ENCODE assay signal across 18 cellular contexts in the genomic region with DNA sequence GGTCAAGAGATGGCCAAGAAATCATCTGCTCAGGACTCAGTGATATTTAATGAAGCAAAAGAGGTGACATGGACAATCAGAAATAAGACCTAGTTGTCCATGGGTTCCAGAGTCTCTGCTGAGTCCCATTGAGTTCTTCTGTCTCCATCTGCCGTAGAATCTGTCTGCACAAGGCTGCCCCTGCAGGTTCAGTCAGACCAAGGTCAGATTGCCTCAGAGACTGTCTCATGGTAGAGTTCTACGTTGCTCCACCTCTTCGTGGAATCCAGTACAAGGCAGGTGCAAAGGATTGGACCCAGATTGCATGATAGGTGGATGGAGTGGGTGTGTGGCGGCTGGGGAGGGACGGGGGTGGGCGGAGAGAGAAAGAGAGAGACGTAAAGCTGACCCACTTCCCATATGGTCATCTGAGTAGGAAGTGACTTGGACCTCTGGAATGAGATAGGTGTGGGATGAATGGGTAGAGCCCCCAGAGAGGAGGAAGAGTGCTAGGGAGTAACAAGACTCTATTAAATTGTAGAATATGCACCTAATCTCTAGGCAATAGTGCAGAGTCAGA.
A peak's percentile ranks its signal among the peaks of the same experiment; 100 is the strongest.
DNase-seq lines count a peak whose midpoint lies in the region; ATAC-seq, FAIRE-seq and TF ChIP-seq lines count a peak whose summit lies in the region.
"Had no signal": no experiment of that assay in that cellular context is flagged by ENCODE, and none has a peak within 500 bp of the region (broad histone marks: within the 10 kb centered on the region; RNA-seq: fewer than 3 reads in every experiment).

No MANE protein-coding gene starts in this region.

- no peak overlapping the region for H3K18ac ChIP-seq in H9 (ENCODE audit: insufficient read length, low read depth, low read length)

- no peak overlapping the region for H3K9ac ChIP-seq in H9 (ENCODE audit: extremely low read depth, insufficient read length, low read length)
- H3K9ac ChIP-seq in stomach smooth muscle (ENCODE audit: low read length in 2 of 2) = no peak overlapping the region

- no peak overlapping the region for H4K8ac ChIP-seq in H9 (replicated peaks; ENCODE audit: insufficient read length, low read depth, low read length)

- DNase-seq in H9 = no peak
- DNase-seq in NCI-H226 = peak; percentile 6
- DNase-seq in bronchial epithelial cell (ENCODE audit: low read depth) = peak; percentile 3
- DNase-seq in NCI-H1092 (lab: John Stamatoyannopoulos, UW) = no peak
- DNase-seq in prostate gland (ENCODE audit: low spot score) = no peak
- DNase-seq: DMS 273 treated with DMSO at 0.1 percent for 48 hours, H7, IMR-90, NCI-H1930, NCI-H2171 treated with DMSO at 0.1 percent for 48 hours, NCI-H748 treated with DMSO at 0.1 percent for 48 hours, PC-3, SJCRH30 had no signal

- H3K27ac ChIP-seq in H9 (ENCODE audit: insufficient read length, low read depth, low read length) (no peak overlapping the region), stomach smooth muscle (ENCODE audit: low read length) (peak overlapping the region; percentile 24), prostate gland (no peak overlapping the region)
- H3K27ac ChIP-seq: SJCRH30 had no signal

- H2BK120ac ChIP-seq in H9 (ENCODE audit: low read depth, low read length, poor library complexity, severe bottlenecking) = no peak overlapping the region

- H3K27me3 Mint-ChIP-seq in H9 (ENCODE audit: low read depth) = no peaks in the 10 kb centered on the region

- no peak overlapping the region for H2BK15ac ChIP-seq in H9 (ENCODE audit: low read depth, low read length)

- no peak overlapping the region for H3K4me2 ChIP-seq in H9 (ENCODE audit: insufficient read depth, insufficient read length, low read length)

- FAIRE-seq in bronchial epithelial cell (lab: Jason Lieb, UNC) = no peak
- FAIRE-seq: GM19239 had no signal

- H3K9me3 ChIP-seq in H9 (ENCODE audit: control insufficient read depth, low read depth, low read length) (no peaks in the 10 kb centered on the region), stomach smooth muscle (ENCODE audit: control insufficient read depth in 2 of 2, low read length in 2 of 2) (no peaks in the 10 kb centered on the region), prostate gland (no peaks in the 10 kb centered on the region)
- H3K9me3 ChIP-seq: SJCRH30 had no signal

- H3K23ac ChIP-seq in H9 (ENCODE audit: insufficient read length, low read depth, low read length) = no peak overlapping the region

- no peak overlapping the region for H4K91ac ChIP-seq in H9 (ENCODE audit: insufficient read length, low read depth, low read length)

- H3K27me3 ChIP-seq in H9 (ENCODE audit: insufficient read depth, low read length) (no peaks in the 10 kb centered on the region), bronchial epithelial cell (ENCODE audit: control insufficient read depth, insufficient read depth, low read length) (no peaks in the 10 kb centered on the region), stomach smooth muscle (ENCODE audit: control insufficient read depth in 1 of 2, insufficient read depth in 2 of 2, low read length in 2 of 2) (no peaks in the 10 kb centered on the region), prostate gland (replicated peaks; ENCODE audit: insufficient read depth) (no peaks in the 10 kb centered on the region)
- H3K27me3 ChIP-seq: SJCRH30 had no signal

- no peak for TF ChIP-seq POLR2A in prostate gland (IDR thresholded peaks at IDR 0.05)

- no peak overlapping the region for H3K56ac ChIP-seq in H9 (ENCODE audit: insufficient read length, low read depth, low read length)

- H3K79me1 ChIP-seq in H9 (ENCODE audit: insufficient read depth, low read depth, low read length, poor library complexity, severe bottlenecking) = no peaks in the 10 kb centered on the region

- intact Hi-C loops in prostate gland (cut with DNase I) = no loop called here

- H2AFZ ChIP-seq in H9 (ENCODE audit: low read length) = no peak overlapping the region

- no peak overlapping the region for H3K14ac ChIP-seq in H9 (ENCODE audit: insufficient read depth, low read length)

- no peak overlapping the region for H3K4ac ChIP-seq in H9 (ENCODE audit: low read depth, low read length)

- no peaks in the 10 kb centered on the region for H3K23me2 ChIP-seq in H9 (ENCODE audit: insufficient read length, low read depth, low read length, poor library complexity, severe bottlenecking)

- H3K4me1 ChIP-seq in H9 (ENCODE audit: insufficient read depth, low read length) (peaks cover 6% of the 10 kb centered on the region; the same call in 1 of the 2 replicates), stomach smooth muscle (ENCODE audit: control insufficient read depth, insufficient read depth, low read length) (peaks cover 12% of the 10 kb centered on the region), prostate gland (replicated peaks) (no peaks in the 10 kb centered on the region)

- no peak overlapping the region for H2BK12ac ChIP-seq in H9 (ENCODE audit: insufficient read length, low read depth, low read length)

- no peak for ATAC-seq in GM21526 (IDR thresholded peaks at IDR 0.05; ENCODE audit: low FRiP score, unreplicated experiment)
- no peak for ATAC-seq in HG02938 (IDR thresholded peaks at IDR 0.05; ENCODE audit: unreplicated experiment)
- ATAC-seq: PC-3 had no signal

- H3K9me3 Mint-ChIP-seq in H9 = no peaks in the 10 kb centered on the region

- no peak overlapping the region for H2BK20ac ChIP-seq in H9 (ENCODE audit: low read depth, low read length, poor library complexity, severe bottlenecking)

- no peaks in the 10 kb centered on the region for H3K79me2 ChIP-seq in H9 (ENCODE audit: insufficient read depth, low read length)

- H3K4me3 ChIP-seq in bronchial epithelial cell (ENCODE audit: low read depth, low read length) (no peak overlapping the region), stomach smooth muscle (ENCODE audit: low read length in 2 of 2) (no peak overlapping the region), prostate gland (no peak overlapping the region)
- H3K4me3 ChIP-seq: SJCRH30 had no signal

- no peak overlapping the region for H2AK5ac ChIP-seq in H9 (ENCODE audit: insufficient read length, low read length)

- no peaks in the 10 kb centered on the region; a peak in 1 of 7 replicates for H3K36me3 Mint-ChIP-seq in H9 (ENCODE audit: insufficient read depth in 1 of 3, low read depth in 3 of 3)
- H3K36me3 Mint-ChIP-seq: CD14-positive monocyte had no signal

- no peak overlapping the region for H3T11ph ChIP-seq in H9 (ENCODE audit: low read length)

- H3K36me3 ChIP-seq in bronchial epithelial cell (ENCODE audit: control insufficient read depth, insufficient read depth, low read length) = no peaks in the 10 kb centered on the region
- H3K36me3 ChIP-seq in stomach smooth muscle (ENCODE audit: control insufficient read depth in 2 of 2, insufficient read depth in 2 of 2, low read length in 2 of 2) = peaks cover 0 to 3% of the 10 kb centered on the region in 2 donors
- H3K36me3 ChIP-seq in prostate gland = no peaks in the 10 kb centered on the region
- H3K36me3 ChIP-seq: SJCRH30 had no signal

- H4K5ac ChIP-seq in H9 (ENCODE audit: insufficient read length, low read depth, low read length) = no peak overlapping the region

- H2BK5ac ChIP-seq in H9 (ENCODE audit: insufficient read length, low read length) = no peak overlapping the region

- H4K20me1 ChIP-seq in H9 (ENCODE audit: control insufficient read depth, insufficient read depth, insufficient read length) = no peaks in the 10 kb centered on the region

- no peak overlapping the region for H3K27ac Mint-ChIP-seq in H9
- H3K27ac Mint-ChIP-seq: CD14-positive monocyte had no signal

- peaks cover 32 to 45% of the 10 kb centered on the region in 2 experiments for H3K4me1 Mint-ChIP-seq in H9
- H3K4me1 Mint-ChIP-seq: CD14-positive monocyte had no signal

- 0 out of 3 replicates have a peak, but pooled peaks have one; percentile 19 for TF ChIP-seq CTCF in H9 (conservative IDR thresholded peaks at IDR 0.05)
- no peak for TF ChIP-seq CTCF in bronchial epithelial cell (IDR thresholded peaks at IDR 0.05; ENCODE audit: insufficient read depth, low read length, severe bottlenecking)
- no peak for TF ChIP-seq CTCF in prostate gland (IDR thresholded peaks at IDR 0.05)

- H3K4me3 Mint-ChIP-seq in H9 = no peak overlapping the region
- H3K4me3 Mint-ChIP-seq: CD14-positive monocyte had no signal

- no CpG with 5 or more reads among the region's 7 CpGs for WGBS in H9 (ENCODE audit: extremely low coverage, insufficient read length, low lambda C conversion rate)
- 94% methylated on average over 7 of the region's 7 CpGs for WGBS in prostate gland

Comparison
In these comparisons a context has a peak if more than half of its experiments do, and no peak if none do; other contexts are left out.
1. DNase-seq: peak in NCI-H226 (single experiment) and bronchial epithelial cell (single experiment); none in H9 (single experiment), NCI-H1092 (single experiment) and prostate gland (single experiment).